ENCODE assay signal across 11 cellular contexts in genomic region chr4:15455290-15455689, GRCh38. TPM values are rescaled to one million over a fixed set of nuclear protein-coding genes. Genes with fewer than 3 reads are reported as not detected.
A peak's percentile ranks its signal among the peaks of the same experiment; 100 is the strongest.
DNase-seq lines count a peak whose midpoint lies in the region; ATAC-seq and TF ChIP-seq lines count a peak whose summit lies in the region.
"Had no signal": no experiment of that assay in that cellular context is flagged by ENCODE, and none has a peak within 500 bp of the region (broad histone marks: within the 10 kb centered on the region; RNA-seq: fewer than 3 reads in every experiment).

No MANE protein-coding gene starts in this region.

- H3K4me3 ChIP-seq in fibroblast of mammary gland (ENCODE audit: control insufficient read depth, low read depth, low read length), result no peak overlapping the region

- TF ChIP-seq CTCF in fibroblast of mammary gland (conservative IDR thresholded peaks at IDR 0.05; ENCODE audit: control insufficient read depth, insufficient read depth, low read depth, low read length), result no peak

- CTCF ChIA-PET in activated CD4-positive, alpha-beta T cell treated with anti-CD3 and anti-CD28 coated beads for 36 hours (lab: Charles Lee), result interaction anchor here (0.8 to 5.8 kb wide), 6 partner anchors 8 to 444 kb away, joined by 3 to 32 read pairs (median 4); no protein-coding TSS in a partner anchor

- H3K4me3 Mint-ChIP-seq in activated CD4-positive, alpha-beta T cell treated with anti-CD3 and anti-CD28 coated beads for 36 hours, result no peak overlapping the region
- H3K4me3 Mint-ChIP-seq: neural crest cell had no signal

- POLR2A ChIA-PET in activated CD4-positive, alpha-beta T cell treated with anti-CD3 and anti-CD28 coated beads for 36 hours (lab: Charles Lee), result no interaction called here

- no peak for DNase-seq in activated CD4-positive, alpha-beta T cell treated with anti-CD3 and anti-CD28 coated beads for 36 hours
- DNase-seq in activated CD4-positive, alpha-beta T cell treated with anti-CD3 and anti-CD28 coated beads, Interleukin-2, amount 50 U/mL, for 4 hours, result no peak
- DNase-seq in fibroblast of mammary gland (ENCODE audit: low read depth) (peak; percentile 95), mucosa of gallbladder (ENCODE audit: low spot score) (peak; percentile 35), cerebellar nuclear complex (lab: John Stamatoyannopoulos, UW) (no peak), CD1c-positive myeloid dendritic cell (ENCODE audit: extremely low spot score) (no peak), NCI-H510A treated with DMSO at 0.1 percent for 48 hours (lab: John Stamatoyannopoulos, UW) (no peak)
- DNase-seq: NCI-H524 treated with DMSO at 0.1 percent for 48 hours had no signal

- peaks cover 3% of the 10 kb centered on the region for H3K4me1 Mint-ChIP-seq in activated CD4-positive, alpha-beta T cell treated with anti-CD3 and anti-CD28 coated beads for 36 hours

- no peaks in the 10 kb centered on the region for H3K27me3 Mint-ChIP-seq in activated CD4-positive, alpha-beta T cell treated with anti-CD3 and anti-CD28 coated beads for 36 hours

- peak overlapping the region; percentile 38 for H3K27ac Mint-ChIP-seq in activated CD4-positive, alpha-beta T cell treated with anti-CD3 and anti-CD28 coated beads for 36 hours

- ATAC-seq in activated CD4-positive, alpha-beta T cell treated with anti-CD3 and anti-CD28 coated beads for 36 hours, result no peak
- ATAC-seq in GM19455 (IDR thresholded peaks at IDR 0.05; ENCODE audit: unreplicated experiment), result no peak

- intact Hi-C loops in activated CD4-positive, alpha-beta T cell treated with anti-CD3 and anti-CD28 coated beads for 36 hours (cut with DNase I, micrococcal nuclease), result loop anchor here (5.0 to 10.0 kb wide), 2 partner anchors 58 to 530 kb away; no protein-coding TSS in a partner anchor

- H3K9me3 Mint-ChIP-seq in activated CD4-positive, alpha-beta T cell treated with anti-CD3 and anti-CD28 coated beads for 36 hours (ENCODE audit: low read depth), result no peaks in the 10 kb centered on the region
- H3K9me3 Mint-ChIP-seq: neural crest cell had no signal

- H3K36me3 Mint-ChIP-seq in activated CD4-positive, alpha-beta T cell treated with anti-CD3 and anti-CD28 coated beads for 36 hours (ENCODE audit: low read depth), result no peaks in the 10 kb centered on the region

RNA-seq across cellular contexts. Expression of gene CC2D2A, which starts 14.4 kb away (rescaled TPM):
- not detected for total RNA-seq in activated CD4-positive, alpha-beta T cell treated with anti-CD3 and anti-CD28 coated beads for 36 hours
- total RNA-seq in mucosa of gallbladder, result 29.9 TPM

RNA-seq across cellular contexts. Expression of gene C1QTNF7, which starts 27.5 kb away (rescaled TPM):
- total RNA-seq in activated CD4-positive, alpha-beta T cell treated with anti-CD3 and anti-CD28 coated beads for 36 hours, result not detected
- total RNA-seq in mucosa of gallbladder, result 28.2 TPM
- total RNA-seq: A172, neural crest cell had no signal

Comparison
In these comparisons a context has a peak if more than half of its experiments do, and no peak if none do; other contexts are left out.
1. DNase-seq: peak in fibroblast of mammary gland (single experiment) and mucosa of gallbladder (single experiment); none in activated CD4-positive, alpha-beta T cell treated with anti-CD3 and anti-CD28 coated beads for 36 hours (single experiment), activated CD4-positive, alpha-beta T cell treated with anti-CD3 and anti-CD28 coated beads, Interleukin-2, amount 50 U/mL, for 4 hours (0 of 2), cerebellar nuclear complex (0 of 2), CD1c-positive myeloid dendritic cell (single experiment) and NCI-H510A treated with DMSO at 0.1 percent for 48 hours (single experiment).
2. RNA of gene CC2D2A, which starts 14.4 kb away (total RNA-seq): 29.9 TPM in mucosa of gallbladder (single experiment); not detected in activated CD4-positive, alpha-beta T cell treated with anti-CD3 and anti-CD28 coated beads for 36 hours; every median in the first group is over 10 times any median in the second.
3. RNA of gene C1QTNF7, which starts 27.5 kb away (total RNA-seq): 28.2 TPM in mucosa of gallbladder (single experiment); not detected in activated CD4-positive, alpha-beta T cell treated with anti-CD3 and anti-CD28 coated beads for 36 hours; every median in the first group is over 10 times any median in the second.